In the genomic region with DNA sequence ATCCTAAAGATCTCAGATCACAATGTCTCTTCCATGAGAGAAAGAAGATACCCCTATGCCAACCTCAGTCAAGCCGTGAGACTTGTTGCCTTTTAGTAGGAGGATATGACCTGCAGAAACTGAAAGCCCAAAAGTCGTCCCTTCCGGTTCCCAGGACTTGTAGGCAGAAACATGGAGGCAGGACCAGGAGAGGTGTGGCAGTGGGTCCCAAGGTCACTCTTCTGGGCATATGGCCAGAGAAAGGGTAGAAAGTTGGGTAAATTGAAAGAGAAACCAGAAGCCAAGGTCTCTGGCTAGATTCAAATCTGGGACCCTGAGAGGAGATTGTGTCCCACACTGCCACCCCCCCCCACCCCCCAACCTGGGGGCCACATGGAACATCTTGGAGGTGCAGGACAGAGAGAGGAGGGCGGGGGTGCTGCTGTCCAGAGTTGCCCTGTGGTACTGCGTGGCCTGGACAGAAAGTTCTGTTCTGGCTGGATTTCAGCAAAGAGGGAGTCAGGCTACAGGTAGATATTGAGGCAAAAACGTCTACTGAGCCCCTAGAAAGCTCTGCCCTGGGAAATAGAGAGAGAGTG, we compare ENCODE assay signal across 21 cellular contexts. TPM values are rescaled to one million over a fixed set of nuclear protein-coding genes. Genes with fewer than 3 reads are reported as not detected.
A peak's percentile ranks its signal among the peaks of the same experiment; 100 is the strongest.
DNase-seq lines count a peak whose midpoint lies in the region; ATAC-seq, FAIRE-seq and TF ChIP-seq lines count a peak whose summit lies in the region.
"Had no signal": no experiment of that assay in that cellular context is flagged by ENCODE, and none has a peak within 500 bp of the region (broad histone marks: within the 10 kb centered on the region; RNA-seq: fewer than 3 reads in every experiment).

No MANE protein-coding gene starts in this region.

- H3K4me1 ChIP-seq in mucosa of descending colon (ENCODE audit: low read depth) = no peaks in the 10 kb centered on the region
- peaks cover 0 to 6% (median 0%) of the 10 kb centered on the region in 4 donors for H3K4me1 ChIP-seq in transverse colon

- no peaks in the 10 kb centered on the region for H3K27me3 Mint-ChIP-seq in activated T-cell treated with anti-CD3 and anti-CD28 coated beads, Interleukin-2, amount 50 U/mL, for 72 hours (ENCODE audit: low read depth)
- H3K27me3 Mint-ChIP-seq: B cell; CD4-positive, alpha-beta memory T cell had no signal

- 52% methylated on average over 6 of the region's 6 CpGs; no CpG with 5 or more reads in 1 of the 2 donors for WGBS in transverse colon (ENCODE audit: low coverage in 1 of 2), 2 donors

- H3K9me3 Mint-ChIP-seq in activated T-cell treated with anti-CD3 and anti-CD28 coated beads, Interleukin-2, amount 50 U/mL, for 72 hours = no peaks in the 10 kb centered on the region

- no peak overlapping the region for H3K4me3 ChIP-seq in bronchial epithelial cell (ENCODE audit: low read depth, low read length)
- no peak overlapping the region for H3K4me3 ChIP-seq in mucosa of descending colon
- no peak overlapping the region for H3K4me3 ChIP-seq in transverse colon
- H3K4me3 ChIP-seq: GM23338 had no signal

- H3K4me3 Mint-ChIP-seq in activated T-cell treated with anti-CD3 and anti-CD28 coated beads, Interleukin-2, amount 50 U/mL, for 72 hours = no peak overlapping the region
- H3K4me3 Mint-ChIP-seq: B cell; CD4-positive, alpha-beta memory T cell; GM23338 had no signal

- no peaks in the 10 kb centered on the region for H3K9me3 ChIP-seq in mucosa of descending colon
- H3K9me3 ChIP-seq in transverse colon = no peaks in the 10 kb centered on the region

- DNase-seq in M059J (ENCODE audit: low read depth) (peak; percentile 30), bronchial epithelial cell (ENCODE audit: low read depth) (no peak), mucosa of descending colon (peak; percentile 64 to 87 (median 75)), transverse colon (peak; percentile 81), NCI-H1694 treated with DMSO at 0.1 percent for 48 hours (lab: John Stamatoyannopoulos, UW) (no peak), GM19240 (ENCODE audit: insufficient read length, low spot score) (no peak), NCI-H446 treated with DMSO at 0.1 percent for 48 hours (lab: John Stamatoyannopoulos, UW) (no peak)
- DNase-seq in activated T-cell treated with anti-CD3 and anti-CD28 coated beads, Interleukin-2, amount 50 U/mL, for 72 hours = no peak
- DNase-seq: CD4-positive, alpha-beta memory T cell; DMS79; NCI-H1417; NCI-H2029; NCI-H2171; NCI-H748 treated with DMSO at 0.1 percent for 48 hours; PC-3; SW 1271 had no signal

- intact Hi-C loops in mucosa of descending colon (cut with DNase I, micrococcal nuclease) (no loop called here), transverse colon (cut with DNase I; ENCODE audit: low total_unique reads) (no loop called here)

- TF ChIP-seq EP300 in transverse colon (IDR thresholded peaks at IDR 0.05; ENCODE audit: low read depth) = no peak

- TF ChIP-seq CTCF in bronchial epithelial cell (IDR thresholded peaks at IDR 0.05; ENCODE audit: insufficient read depth, low read length, severe bottlenecking) (no peak), mucosa of descending colon (IDR thresholded peaks at IDR 0.05) (no peak), transverse colon (IDR thresholded peaks at IDR 0.05) (no peak)

- no peaks in the 10 kb centered on the region for H3K27me3 ChIP-seq in bronchial epithelial cell (ENCODE audit: control insufficient read depth, insufficient read depth, low read length)
- H3K27me3 ChIP-seq in transverse colon = no peaks in the 10 kb centered on the region

- no peak overlapping the region for H3K27ac Mint-ChIP-seq in activated T-cell treated with anti-CD3 and anti-CD28 coated beads, Interleukin-2, amount 50 U/mL, for 72 hours
- H3K27ac Mint-ChIP-seq: B cell, GM23338 had no signal

- ATAC-seq in mucosa of descending colon = peak; percentile 86
- ATAC-seq in activated T-cell treated with anti-CD3 and anti-CD28 coated beads, Interleukin-2, amount 50 U/mL, for 72 hours (replicated peaks in 1 of 2) = no peak
- ATAC-seq: GM23338, PC-3 had no signal

- H3K4me1 Mint-ChIP-seq in activated T-cell treated with anti-CD3 and anti-CD28 coated beads, Interleukin-2, amount 50 U/mL, for 72 hours (ENCODE audit: low read depth) = peaks cover 21% of the 10 kb centered on the region
- H3K4me1 Mint-ChIP-seq: B cell had no signal

- H3K36me3 Mint-ChIP-seq in activated T-cell treated with anti-CD3 and anti-CD28 coated beads, Interleukin-2, amount 50 U/mL, for 72 hours (ENCODE audit: insufficient read depth in 2 of 2) = peaks cover 0 to 1% of the 10 kb centered on the region in 2 donors
- H3K36me3 Mint-ChIP-seq: CD4-positive, alpha-beta memory T cell had no signal

- in situ Hi-C loops in transverse colon (cut with MboI; ENCODE audit: low pct_ligation_motif_present in 1 of 4, low pct_unique_long_range_greater_than_20kb in 1 of 4, low sequenced_read_pairs in 3 of 4) = no loop called here

- peak; percentile 43 for FAIRE-seq in bronchial epithelial cell (lab: Jason Lieb, UNC)

- TF ChIP-seq POLR2A in transverse colon (IDR thresholded peaks at IDR 0.05) = peak; percentile 10

- H3K27ac ChIP-seq in transverse colon = peak overlapping the region; percentile 35 to 69 (median 57)

- H3K36me3 ChIP-seq in bronchial epithelial cell (ENCODE audit: control insufficient read depth, insufficient read depth, low read length) (no peaks in the 10 kb centered on the region), mucosa of descending colon (ENCODE audit: low read depth) (no peaks in the 10 kb centered on the region), transverse colon (no peaks in the 10 kb centered on the region)

RNA-seq across cellular contexts. Expression of a gene that starts 55.4 kb away (rescaled TPM):
- 145 and 209 TPM in 2 replicates for total RNA-seq in M059J (2014; rRNA removed; shearing (Covaris generic))
- total RNA-seq in bronchial epithelial cell = 239 and 395 TPM in 2 replicates
- 100 to 1,000 TPM; 208 to 256 (median 250) TPM for total RNA-seq in mucosa of descending colon
- total RNA-seq in transverse colon = 100 to 1,000 TPM; 133 to 242 (median 165) TPM
- 100 to 1,000 TPM; 251 to 419 TPM for total RNA-seq in activated T-cell treated with anti-CD3 and anti-CD28 coated beads, Interleukin-2, amount 50 U/mL, for 72 hours

RNA-seq across cellular contexts. Expression of a gene that starts 57.7 kb away (rescaled TPM):
- total RNA-seq in M059J (2014; rRNA removed; shearing (Covaris generic)) = not detected in 2 replicates
- not detected in 2 replicates for total RNA-seq in bronchial epithelial cell
- total RNA-seq in mucosa of descending colon = not detected
- not detected for total RNA-seq in transverse colon
- under 1 TPM in 1 of 2 donors, not detected in 1; 0.28 TPM for total RNA-seq in activated T-cell treated with anti-CD3 and anti-CD28 coated beads, Interleukin-2, amount 50 U/mL, for 72 hours
- total RNA-seq: B cell; CD4-positive, alpha-beta memory T cell; LHCN-M2; NCI-H460; PC-3; SK-MEL-5 had no signal

Comparison
In these comparisons a context has a peak if more than half of its experiments do, and no peak if none do; other contexts are left out.
1. DNase-seq: peak in M059J (single experiment), mucosa of descending colon (3 of 3) and transverse colon (single experiment); none in bronchial epithelial cell (single experiment), NCI-H1694 treated with DMSO at 0.1 percent for 48 hours (single experiment), GM19240 (single experiment), NCI-H446 treated with DMSO at 0.1 percent for 48 hours (single experiment) and activated T-cell treated with anti-CD3 and anti-CD28 coated beads, Interleukin-2, amount 50 U/mL, for 72 hours (0 of 2).